In genomic region chr10:133474833-133475734, GRCh38 we compare ENCODE assay signal across 16 cellular contexts. TPM values are rescaled to one million over a fixed set of nuclear protein-coding genes. Genes with fewer than 3 reads are reported as not detected.
A peak's percentile ranks its signal among the peaks of the same experiment; 100 is the strongest.
DNase-seq lines count a peak whose midpoint lies in the region; ATAC-seq and TF ChIP-seq lines count a peak whose summit lies in the region.
"Had no signal": no experiment of that assay in that cellular context is flagged by ENCODE, and none has a peak within 500 bp of the region (broad histone marks: within the 10 kb centered on the region; RNA-seq: fewer than 3 reads in every experiment).

No MANE protein-coding gene starts in this region.

- no peak overlapping the region for H3K27ac ChIP-seq in esophagus squamous epithelium
- H3K27ac ChIP-seq: adrenal gland, WERI-Rb-1 had no signal

- ATAC-seq in HG03469 (IDR thresholded peaks at IDR 0.05; ENCODE audit: unreplicated experiment): no peak

- 78 to 83% methylated on average over 4 to 8 of the region's 13 CpGs for WGBS in esophagus squamous epithelium, 2 donors

- intact Hi-C loops in esophagus squamous epithelium (cut with DNase I): no loop called here

- H3K27me3 ChIP-seq in esophagus squamous epithelium: no peaks in the 10 kb centered on the region
- H3K27me3 ChIP-seq: adrenal gland had no signal

- H3K9me3 ChIP-seq in esophagus squamous epithelium: no peaks in the 10 kb centered on the region
- H3K9me3 ChIP-seq: adrenal gland had no signal

- peaks cover 0 to 20% (median 0%) of the 10 kb centered on the region in 3 donors for H3K36me3 ChIP-seq in esophagus squamous epithelium
- H3K36me3 ChIP-seq: adrenal gland, WERI-Rb-1 had no signal

- DNase-seq in stimulated activated naive CD4-positive, alpha-beta T cell treated with Interleukin-2 at 50 U/mL for 16 hours (lab: John Stamatoyannopoulos, UW): peak; percentile 13
- no peak for DNase-seq in stimulated activated naive CD4-positive, alpha-beta T cell (lab: John Stamatoyannopoulos, UW)
- peak; percentile 37 for DNase-seq in activated CD4-positive, alpha-beta T cell treated with anti-CD3 and anti-CD28 coated beads, Interleukin-2, amount 50 U/mL, for 1 hour
- DNase-seq in iPS-NIHi7 (ENCODE audit: extremely low spot score) (peak; percentile 7), esophagus squamous epithelium (lab: John Stamatoyannopoulos, UW) (no peak), amygdala (lab: John Stamatoyannopoulos, UW) (no peak), HCEC 1CT (no peak)
- DNase-seq: adrenal gland, C1 segment of cervical spinal cord, erythroblast, kidney glomerular epithelial cell, NCI-H1092, WERI-Rb-1 had no signal

- no peak for TF ChIP-seq CTCF in esophagus squamous epithelium (IDR thresholded peaks at IDR 0.05)

- H3K4me3 ChIP-seq in esophagus squamous epithelium: no peak overlapping the region
- H3K4me3 ChIP-seq: adrenal gland had no signal

- no peak for TF ChIP-seq POLR2A in esophagus squamous epithelium (IDR thresholded peaks at IDR 0.05)

- no peaks in the 10 kb centered on the region for H3K4me1 ChIP-seq in esophagus squamous epithelium
- H3K4me1 ChIP-seq: adrenal gland had no signal

RNA-seq across cellular contexts. Expression of gene SCART1, which starts 21.3 kb away (rescaled TPM):
- total RNA-seq in esophagus squamous epithelium: 1 to 10 TPM in 1 of 4 donors, under 1 TPM in 3; 0.06 to 2.5 (median 0.35) TPM

RNA-seq across cellular contexts. Expression of gene SPRN, which starts 50.7 kb away (rescaled TPM):
- total RNA-seq in esophagus squamous epithelium: not detected
- total RNA-seq: HepG2, SK-MEL-5 had no signal

RNA-seq across cellular contexts. Expression of gene CYP2E1, which starts 52.1 kb away (rescaled TPM):
- 10 to 100 TPM in 2 of 4 donors, 1 to 10 TPM in 2; 3.1 to 26.9 (median 10.5) TPM for total RNA-seq in esophagus squamous epithelium
- total RNA-seq: SK-MEL-5 had no signal

Comparison
In these comparisons a context has a peak if more than half of its experiments do, and no peak if none do; other contexts are left out.
1. DNase-seq: peak in stimulated activated naive CD4-positive, alpha-beta T cell treated with Interleukin-2 at 50 U/mL for 16 hours (single experiment), activated CD4-positive, alpha-beta T cell treated with anti-CD3 and anti-CD28 coated beads, Interleukin-2, amount 50 U/mL, for 1 hour (single experiment) and iPS-NIHi7 (single experiment); none in stimulated activated naive CD4-positive, alpha-beta T cell (0 of 6), esophagus squamous epithelium (single experiment), amygdala (0 of 56) and HCEC 1CT (single experiment).